In the genomic region with DNA sequence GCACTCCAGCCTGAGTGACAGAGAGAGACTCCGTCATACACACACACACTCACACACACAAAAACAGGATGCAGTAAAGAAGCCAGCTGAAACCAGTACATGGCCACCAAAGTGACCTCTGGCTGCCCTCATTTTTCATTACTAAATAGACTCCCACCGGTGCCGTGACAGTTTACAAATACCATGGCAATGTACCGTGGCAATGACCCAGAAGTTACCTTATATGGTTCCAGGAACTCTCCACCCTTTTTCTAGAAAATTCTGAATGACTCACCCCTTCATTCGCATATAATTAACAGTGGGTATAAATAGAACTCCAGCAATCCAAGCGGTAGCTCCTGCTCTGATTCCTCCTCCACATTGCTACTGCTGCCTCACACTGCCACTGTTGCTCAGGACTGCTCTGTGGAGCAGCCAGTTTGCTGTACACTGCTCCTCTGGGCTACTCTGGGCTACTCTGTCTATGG, we compare ENCODE assay signal across 1 cellular context.
TF ChIP-seq lines count a peak whose summit lies in the region.

No MANE protein-coding gene starts in this region.

TF ChIP-seq in SK-N-SH treated with all-trans-retinoic acid at 6 μM for 48 hours, 23 proteins besides CTCF, POLR2A, EP300 and RAD21 (continued from another document):
- TF ChIP-seq PATZ1 (CRISPR knock-in tag; IDR thresholded peaks at IDR 0.05; ENCODE audit: borderline replicate concordance), result no peak
- TF ChIP-seq ZC3H10 (CRISPR knock-in tag; IDR thresholded peaks at IDR 0.05), result no peak
- TF ChIP-seq, protein P1, sequence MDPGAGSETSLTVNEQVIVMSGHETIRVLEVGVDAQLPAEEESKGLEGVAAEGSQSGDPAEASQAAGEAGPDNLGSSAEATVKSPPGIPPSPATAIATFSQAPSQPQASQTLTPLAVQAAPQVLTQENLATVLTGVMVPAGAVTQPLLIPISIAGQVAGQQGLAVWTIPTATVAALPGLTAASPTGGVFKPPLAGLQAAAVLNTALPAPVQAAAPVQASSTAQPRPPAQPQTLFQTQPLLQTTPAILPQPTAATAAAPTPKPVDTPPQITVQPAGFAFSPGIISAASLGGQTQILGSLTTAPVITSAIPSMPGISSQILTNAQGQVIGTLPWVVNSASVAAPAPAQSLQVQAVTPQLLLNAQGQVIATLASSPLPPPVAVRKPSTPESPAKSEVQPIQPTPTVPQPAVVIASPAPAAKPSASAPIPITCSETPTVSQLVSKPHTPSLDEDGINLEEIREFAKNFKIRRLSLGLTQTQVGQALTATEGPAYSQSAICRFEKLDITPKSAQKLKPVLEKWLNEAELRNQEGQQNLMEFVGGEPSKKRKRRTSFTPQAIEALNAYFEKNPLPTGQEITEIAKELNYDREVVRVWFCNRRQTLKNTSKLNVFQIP (CRISPR knock-in tag; IDR thresholded peaks at IDR 0.05; ENCODE audit: borderline replicate concordance, low read depth), result no peak
TF ChIP-seq in SK-N-SH treated with all-trans-retinoic acid at 6 μM for 48 hours: peak in this region for 0.
